ENCODE assay signal across 1 cellular context in genomic region chr7:103632972-103633371, GRCh38.
TF ChIP-seq lines count a peak whose summit lies in the region.

No MANE protein-coding gene starts in this region.

TF ChIP-seq in endothelial cell of umbilical vein, 7 proteins besides CTCF, POLR2A, EP300 and RAD21 (continued from another document):
- peak; percentile 71 for TF ChIP-seq FOS (IDR thresholded peaks at IDR 0.05; ENCODE audit: borderline replicate concordance, insufficient read depth, low read length)
